ENCODE assay signal across 16 cellular contexts in genomic region chr3:46096781-46097180, GRCh38.
DNase-seq lines count a peak whose midpoint lies in the region; ATAC-seq and TF ChIP-seq lines count a peak whose summit lies in the region.
"Had no signal": no experiment of that assay in that cellular context is flagged by ENCODE, and none has a peak within 500 bp of the region (broad histone marks: within the 10 kb centered on the region; RNA-seq: fewer than 3 reads in every experiment).

No MANE protein-coding gene starts in this region.

- H3K4me1 ChIP-seq in mesenchymal stem cell (ENCODE audit: control insufficient read depth, insufficient read depth, low read depth, low read length) (no peaks in the 10 kb centered on the region), tibial nerve (peaks cover 0 to 32% (median 19%) of the 10 kb centered on the region in 4 donors)

- H4K91ac ChIP-seq in mesenchymal stem cell (ENCODE audit: low read length) = no peak overlapping the region

- intact Hi-C loops in posterior cingulate gyrus (cut with DNase I) = no loop called here

- no peaks in the 10 kb centered on the region for H3K79me1 ChIP-seq in mesenchymal stem cell (replicated peaks; ENCODE audit: low read length, poor library complexity, severe bottlenecking)

- H3K36me3 ChIP-seq in mesenchymal stem cell (ENCODE audit: control insufficient read depth in 1 of 2, insufficient read depth in 2 of 2, low read depth in 1 of 2, low read length in 2 of 2) = no peaks in the 10 kb centered on the region
- H3K36me3 ChIP-seq in tibial nerve = no peaks in the 10 kb centered on the region

- peaks cover 13 to 22% of the 10 kb centered on the region in 2 donors for H3K36me3 Mint-ChIP-seq in activated naive CD4-positive, alpha-beta T cell treated with anti-CD3 and anti-CD28 coated beads, Interleukin-2, amount 50 U/mL, for 72 hours
- H3K36me3 Mint-ChIP-seq in T-cell = no peaks in the 10 kb centered on the region
- H3K36me3 Mint-ChIP-seq: brain had no signal

- POLR2A ChIA-PET in T-cell (lab: Charles Lee) = interaction anchor here in 1 of 2 donors (0.6 kb wide), 1 partner anchor 377 kb away, joined by 3 read pairs; no protein-coding TSS in a partner anchor

- H2BK5ac ChIP-seq in mesenchymal stem cell (ENCODE audit: low read depth, low read length, poor library complexity, severe bottlenecking) = no peak overlapping the region

- H2BK15ac ChIP-seq in mesenchymal stem cell (ENCODE audit: low read depth, poor library complexity, severe bottlenecking) = no peak overlapping the region

- no peak overlapping the region for H2AFZ ChIP-seq in mesenchymal stem cell (ENCODE audit: low read depth, low read length)

- H3K4me3 Mint-ChIP-seq in T-cell = peak overlapping the region in 1 of 3 donors; percentile 8
- H3K4me3 Mint-ChIP-seq: brain, neural crest cell had no signal

- no peak overlapping the region for H2BK12ac ChIP-seq in mesenchymal stem cell (ENCODE audit: low read length in 2 of 2)

- no peak overlapping the region for H3K23ac ChIP-seq in mesenchymal stem cell (ENCODE audit: low read length in 2 of 2)

- no peak overlapping the region for H2AK5ac ChIP-seq in mesenchymal stem cell (ENCODE audit: low read length, severe bottlenecking)

- peaks cover 32 to 67% (median 40%) of the 10 kb centered on the region in 3 donors for H3K4me1 Mint-ChIP-seq in T-cell
- H3K4me1 Mint-ChIP-seq: brain, neural crest cell had no signal

- H3K27ac ChIP-seq in mesenchymal stem cell (ENCODE audit: low read length, poor library complexity, severe bottlenecking) (no peak overlapping the region), tibial nerve (peak overlapping the region in 3 of 4 donors; percentile 75 to 90 (median 88))

- DNase-seq in activated naive CD4-positive, alpha-beta T cell treated with anti-CD3 and anti-CD28 coated beads, Interleukin-2, amount 50 U/mL, for 72 hours (ENCODE audit: low spot score in 2 of 2) = no peak
- no peak for DNase-seq in activated naive CD4-positive, alpha-beta T cell (lab: John Stamatoyannopoulos, UW)
- DNase-seq in T-cell (no peak), mesenchymal stem cell (no peak), tibial nerve (ENCODE audit: low spot score in 2 of 2) (no peak), posterior cingulate gyrus (no peak), hippocampal formation (lab: John Stamatoyannopoulos, UW) (no peak), GF-D8 (lab: John Stamatoyannopoulos, UW) (no peak)
- DNase-seq: DMS79; effector memory CD4-positive, alpha-beta T cell; GOT3; NCI-H2081; NCI-H82; SHP77 treated with DMSO at 0.1 percent for 48 hours had no signal

- H4K8ac ChIP-seq in mesenchymal stem cell (ENCODE audit: low read length) = no peak overlapping the region

- no peak overlapping the region for H3K4me2 ChIP-seq in mesenchymal stem cell (ENCODE audit: low read length, poor library complexity, severe bottlenecking)

- no peak overlapping the region for H3K18ac ChIP-seq in mesenchymal stem cell (ENCODE audit: low read depth in 1 of 2, low read length in 2 of 2)

- H3K27me3 Mint-ChIP-seq in T-cell = peaks cover 0 to 5% of the 10 kb centered on the region in 2 donors

- H3K4me3 ChIP-seq in mesenchymal stem cell (ENCODE audit: insufficient read depth in 1 of 2, low read depth in 1 of 2, low read length in 2 of 2) = no peak overlapping the region
- H3K4me3 ChIP-seq in tibial nerve = no peak overlapping the region

- TF ChIP-seq CTCF in tibial nerve (IDR thresholded peaks at IDR 0.05) = no peak

- peak overlapping the region; percentile 76 for H2BK120ac ChIP-seq in mesenchymal stem cell (ENCODE audit: low read depth, low read length)

- CTCF ChIA-PET in T-cell (lab: Charles Lee) = interaction anchor here in 1 of 2 donors (1.3 kb wide), 1 partner anchor 18 kb away, joined by 3 read pairs; no protein-coding TSS in a partner anchor

- H3K27me3 ChIP-seq in mesenchymal stem cell (ENCODE audit: control insufficient read depth in 1 of 2, insufficient read depth in 1 of 2, low read length in 2 of 2) = peaks cover 0 to 4% of the 10 kb centered on the region in 2 experiments
- no peaks in the 10 kb centered on the region for H3K27me3 ChIP-seq in tibial nerve

- H3K9me3 Mint-ChIP-seq in activated naive CD4-positive, alpha-beta T cell treated with anti-CD3 and anti-CD28 coated beads, Interleukin-2, amount 50 U/mL, for 72 hours = peaks cover 6 to 12% of the 10 kb centered on the region in 2 donors
- peaks cover 0 to 2% (median under 1%) of the 10 kb centered on the region in 3 donors for H3K9me3 Mint-ChIP-seq in T-cell

- no peak overlapping the region for H3K4ac ChIP-seq in mesenchymal stem cell (ENCODE audit: low read depth in 1 of 2, low read length in 2 of 2)

- no peak for TF ChIP-seq EP300 in tibial nerve (IDR thresholded peaks at IDR 0.05)

- TF ChIP-seq POLR2A in tibial nerve (IDR thresholded peaks at IDR 0.05) = no peak

- WGBS in mesenchymal stem cell = 88% methylated on average over 4 of the region's 5 CpGs
- 81 to 86% methylated on average over 5 of the region's 5 CpGs for WGBS in tibial nerve, 2 donors

- peak overlapping the region; percentile 88 for H3K9ac ChIP-seq in mesenchymal stem cell (ENCODE audit: low read length)

- ATAC-seq in activated naive CD4-positive, alpha-beta T cell treated with anti-CD3 and anti-CD28 coated beads, Interleukin-2, amount 50 U/mL, for 72 hours = no peak
- no peak for ATAC-seq in T-cell (replicated peaks in 1 of 4)

- peak overlapping the region; percentile 86 to 89 for H3K27ac Mint-ChIP-seq in activated naive CD4-positive, alpha-beta T cell treated with anti-CD3 and anti-CD28 coated beads, Interleukin-2, amount 50 U/mL, for 72 hours
- H3K27ac Mint-ChIP-seq in T-cell = peak overlapping the region; percentile 94 to 97
- H3K27ac Mint-ChIP-seq: brain had no signal

- no peak overlapping the region for H3K14ac ChIP-seq in mesenchymal stem cell (ENCODE audit: low read length in 2 of 2)

- H3K9me3 ChIP-seq in mesenchymal stem cell (ENCODE audit: control insufficient read depth, low read length) (no peaks in the 10 kb centered on the region), tibial nerve (no peaks in the 10 kb centered on the region)
